8 cellular contexts compared by ENCODE assay signal in the genomic region with DNA sequence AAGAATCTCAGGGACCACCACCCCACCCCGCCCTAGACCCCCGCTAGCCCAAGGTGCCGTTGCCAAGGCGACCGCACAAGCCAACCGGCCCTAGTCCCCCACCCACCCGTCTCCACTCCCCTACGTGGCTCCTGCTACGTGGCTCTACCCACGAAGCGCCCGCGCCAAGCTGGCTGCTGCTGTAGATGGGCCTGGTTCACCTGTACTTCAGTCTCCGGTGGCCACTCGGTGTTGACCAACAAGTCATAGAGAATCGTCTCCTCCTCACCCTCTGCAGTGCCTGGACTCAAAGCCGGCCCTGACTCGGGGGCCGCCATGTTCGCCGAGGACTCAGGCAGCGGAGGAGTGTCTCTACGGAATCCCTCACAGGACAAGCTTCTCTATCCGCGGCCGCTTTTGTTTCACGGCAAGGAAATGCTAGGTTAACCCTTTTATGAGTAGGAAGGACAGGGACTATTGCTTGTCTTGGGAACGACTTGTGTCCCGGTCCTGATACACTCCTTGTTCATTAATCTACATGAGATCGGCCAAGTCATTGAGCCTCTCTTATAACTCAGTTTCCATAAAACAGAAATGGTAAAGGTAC. TPM values are rescaled to one million over a fixed set of nuclear protein-coding genes. Genes with fewer than 3 reads are reported as not detected.
DNase-seq lines count a peak whose midpoint lies in the region; ATAC-seq and TF ChIP-seq lines count a peak whose summit lies in the region.

Gene NBAS (minus strand): TSS at position 347 of the 586 bp plus-strand sequence. CDS start 30 bp downstream, at position 317.

- H3K36me3 ChIP-seq in BLaER1 treated with 17β-estradiol and CSF1 and Interleukin-3, amounts not matched to agents 10 nM and 100 nM = peaks cover 0 to 10% (median 5%) of the 10 kb centered on the region in 11 experiments; a peak in 4 of 22 replicates
- H3K36me3 ChIP-seq in left lung = no peaks in the 10 kb centered on the region

- H3K9ac ChIP-seq in BLaER1 treated with 17β-estradiol and CSF1 and Interleukin-3, amounts not matched to agents 10 nM and 100 nM = peak within 1 kb of the TSS; percentile 73 to 89 (median 83)

- no peak for TF ChIP-seq CTCF in left lung (IDR thresholded peaks at IDR 0.05)

- no peaks in the 10 kb centered on the region for H3K9me3 ChIP-seq in BLaER1 treated with 17β-estradiol and CSF1 and Interleukin-3, amounts not matched to agents 10 nM and 100 nM (replicated peaks in 1 of 11)
- no peaks in the 10 kb centered on the region for H3K9me3 ChIP-seq in left lung

- peak within 1 kb of the TSS; percentile 75 to 96 (median 87) for H3K4me2 ChIP-seq in BLaER1 treated with 17β-estradiol and CSF1 and Interleukin-3, amounts not matched to agents 10 nM and 100 nM

- DNase-seq in NCI-H748 (lab: John Stamatoyannopoulos, UW; ENCODE audit: unreplicated experiment) (peak; percentile 91), dermis microvascular lymphatic vessel endothelial cell (ENCODE audit: low read depth in 2 of 2) (peak; percentile 69 to 86), left lung (peak; percentile 87 to 88)
- DNase-seq in activated CD4-positive, alpha-beta T cell treated with anti-CD3 and anti-CD28 coated beads, Interleukin-2, amount 50 U/mL, for 4 hours = peak; percentile 74 to 75
- DNase-seq in stimulated activated CD4-positive, alpha-beta T cell treated with anti-CD3 and anti-CD28 coated beads, Interleukin-2, amount 100 ng/mL, for 48 hours = peak; percentile 61 to 72

- peaks cover 0 to 18% (median 0%) of the 10 kb centered on the region in 11 experiments; a peak in 5 of 22 replicates for H4K20me1 ChIP-seq in BLaER1 treated with 17β-estradiol and CSF1 and Interleukin-3, amounts not matched to agents 10 nM and 100 nM

- H3K4me3 ChIP-seq in BLaER1 treated with 17β-estradiol and CSF1 and Interleukin-3, amounts not matched to agents 10 nM and 100 nM = peak within 1 kb of the TSS; percentile 71 to 90 (median 84)
- peak within 1 kb of the TSS; percentile 62 to 75 for H3K4me3 ChIP-seq in left lung

- peaks cover 10 to 19% (median 16%) of the 10 kb centered on the region in 10 experiments for H3K4me1 ChIP-seq in BLaER1 treated with 17β-estradiol and CSF1 and Interleukin-3, amounts not matched to agents 10 nM and 100 nM
- H3K4me1 ChIP-seq in left lung = peaks cover 9 to 20% of the 10 kb centered on the region in 2 donors

- no peaks in the 10 kb centered on the region for H3K27me3 ChIP-seq in BLaER1 treated with 17β-estradiol and CSF1 and Interleukin-3, amounts not matched to agents 10 nM and 100 nM
- H3K27me3 ChIP-seq in left lung = no peaks in the 10 kb centered on the region

- intact Hi-C loops in left lung (cut with DNase I) = no loop called here

- ATAC-seq in GM19324 (IDR thresholded peaks at IDR 0.05; ENCODE audit: low FRiP score, unreplicated experiment) (peak; percentile 83), HG03469 (IDR thresholded peaks at IDR 0.05; ENCODE audit: unreplicated experiment) (peak; percentile 72), left lung (peak; percentile 98)

- peak within 1 kb of the TSS; percentile 32 to 76 (median 66); a peak in 19 of 22 replicates for H3K27ac ChIP-seq in BLaER1 treated with 17β-estradiol and CSF1 and Interleukin-3, amounts not matched to agents 10 nM and 100 nM
- H3K27ac ChIP-seq in left lung = peak within 1 kb of the TSS; percentile 80 to 83

RNA-seq across cellular contexts. Expression of gene NBAS, which starts in this region (rescaled TPM):
- total RNA-seq in dermis microvascular lymphatic vessel endothelial cell = 69.8 and 72.6 TPM in 2 replicates
- 10 to 100 TPM; 36.6 to 45.7 TPM for total RNA-seq in left lung

Comparison
In these comparisons a context has a peak if more than half of its experiments do, and no peak if none do; other contexts are left out.
1. Peak in every context shown above with its lines: DNase-seq, ATAC-seq, H3K4me3 ChIP-seq and H3K27ac ChIP-seq.